ENCODE assay signal across 1 cellular context in the genomic region with DNA sequence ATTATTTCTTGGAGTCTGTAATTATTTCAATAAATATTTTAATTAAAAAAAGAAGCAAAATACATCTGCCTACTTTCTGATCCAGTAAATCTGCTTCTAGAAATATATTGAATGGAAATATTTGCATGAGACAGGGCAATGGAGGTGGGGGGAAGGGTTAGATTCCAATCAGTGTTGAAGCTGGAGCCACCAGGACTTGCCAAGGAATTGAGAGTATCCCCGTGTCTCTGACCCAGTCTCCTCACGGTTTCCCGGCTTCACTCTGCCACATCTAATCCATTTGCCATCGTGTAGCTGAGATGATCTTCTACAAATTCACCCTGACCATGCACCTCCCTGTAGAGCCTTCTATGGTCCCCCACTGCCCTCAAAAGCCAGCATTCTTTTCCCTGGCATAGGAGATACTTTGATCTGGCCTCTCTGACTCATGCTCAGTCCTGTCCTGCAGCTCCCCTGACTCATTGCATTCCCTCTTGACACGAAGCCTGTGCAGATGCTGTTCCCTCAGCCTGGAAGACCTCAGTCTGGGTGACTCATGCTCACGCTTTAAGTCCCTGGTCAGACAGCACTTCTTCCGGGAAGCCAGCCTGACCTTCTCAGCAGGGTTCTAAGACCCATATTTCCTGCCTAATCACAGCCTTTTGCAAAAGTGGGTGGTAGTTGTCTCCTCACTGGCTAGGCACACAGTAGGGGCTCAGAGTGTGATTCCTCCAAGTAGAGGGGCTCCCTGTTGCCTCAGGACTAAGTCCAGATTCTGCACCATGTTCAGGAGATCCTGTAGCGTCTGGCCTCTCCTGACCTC.
A peak's percentile ranks its signal among the peaks of the same experiment; 100 is the strongest.
TF ChIP-seq lines count a peak whose summit lies in the region.

No MANE protein-coding gene starts in this region.

TF ChIP-seq in HEK293, 187 proteins besides CTCF, POLR2A, EP300 and RAD21 (continued from another document and continues in another):
- TF ChIP-seq, protein P1, sequence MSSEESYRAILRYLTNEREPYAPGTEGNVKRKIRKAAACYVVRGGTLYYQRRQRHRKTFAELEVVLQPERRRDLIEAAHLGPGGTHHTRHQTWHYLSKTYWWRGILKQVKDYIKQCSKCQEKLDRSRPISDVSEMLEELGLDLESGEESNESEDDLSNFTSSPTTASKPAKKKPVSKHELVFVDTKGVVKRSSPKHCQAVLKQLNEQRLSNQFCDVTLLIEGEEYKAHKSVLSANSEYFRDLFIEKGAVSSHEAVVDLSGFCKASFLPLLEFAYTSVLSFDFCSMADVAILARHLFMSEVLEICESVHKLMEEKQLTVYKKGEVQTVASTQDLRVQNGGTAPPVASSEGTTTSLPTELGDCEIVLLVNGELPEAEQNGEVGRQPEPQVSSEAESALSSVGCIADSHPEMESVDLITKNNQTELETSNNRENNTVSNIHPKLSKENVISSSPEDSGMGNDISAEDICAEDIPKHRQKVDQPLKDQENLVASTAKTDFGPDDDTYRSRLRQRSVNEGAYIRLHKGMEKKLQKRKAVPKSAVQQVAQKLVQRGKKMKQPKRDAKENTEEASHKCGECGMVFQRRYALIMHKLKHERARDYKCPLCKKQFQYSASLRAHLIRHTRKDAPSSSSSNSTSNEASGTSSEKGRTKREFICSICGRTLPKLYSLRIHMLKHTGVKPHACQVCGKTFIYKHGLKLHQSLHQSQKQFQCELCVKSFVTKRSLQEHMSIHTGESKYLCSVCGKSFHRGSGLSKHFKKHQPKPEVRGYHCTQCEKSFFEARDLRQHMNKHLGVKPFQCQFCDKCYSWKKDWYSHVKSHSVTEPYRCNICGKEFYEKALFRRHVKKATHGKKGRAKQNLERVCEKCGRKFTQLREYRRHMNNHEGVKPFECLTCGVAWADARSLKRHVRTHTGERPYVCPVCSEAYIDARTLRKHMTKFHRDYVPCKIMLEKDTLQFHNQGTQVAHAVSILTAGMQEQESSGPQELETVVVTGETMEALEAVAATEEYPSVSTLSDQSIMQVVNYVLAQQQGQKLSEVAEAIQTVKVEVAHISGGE (tag by site-specific recombination; conservative IDR thresholded peaks at IDR 0.05; ENCODE audit: low read depth): no peak
- TF ChIP-seq GFI1B (tag by site-specific recombination; IDR thresholded peaks at IDR 0.05) (no peak), KLF1 (tag by site-specific recombination; IDR thresholded peaks at IDR 0.05) (no peak), ZNF112 (tag by site-specific recombination; IDR thresholded peaks at IDR 0.05) (no peak), ZNF548 (tag by site-specific recombination; IDR thresholded peaks at IDR 0.05) (no peak; the same call in 1 of the 2 replicates), GLI2 (tag by site-specific recombination; IDR thresholded peaks at IDR 0.05; ENCODE audit: borderline replicate concordance, low read depth) (no peak), ZFHX2 (tag by site-specific recombination; conservative IDR thresholded peaks at IDR 0.05) (no peak), WT1 (tag by site-specific recombination; IDR thresholded peaks at IDR 0.05) (no peak), ZNF76 (tag by site-specific recombination; IDR thresholded peaks at IDR 0.05; ENCODE audit: borderline replicate concordance, low read depth) (no peak), MYNN (tag by site-specific recombination; IDR thresholded peaks at IDR 0.05; ENCODE audit: borderline replicate concordance) (no peak), ZNF19 (tag by site-specific recombination; IDR thresholded peaks at IDR 0.05; ENCODE audit: low read depth) (no peak), ZNF24 (tag by site-specific recombination; IDR thresholded peaks at IDR 0.05) (peak; percentile 80; the same call in 1 of the 2 replicates), ZNF571 (tag by site-specific recombination; IDR thresholded peaks at IDR 0.05) (no peak), ZFP3 (tag by site-specific recombination; IDR thresholded peaks at IDR 0.05; ENCODE audit: low read depth) (no peak), ZNF473 (tag by site-specific recombination; IDR thresholded peaks at IDR 0.05) (no peak), ZNF114 (tag by site-specific recombination; IDR thresholded peaks at IDR 0.05) (no peak), BCL6B (tag by site-specific recombination; IDR thresholded peaks at IDR 0.05) (no peak), YY2 (tag by site-specific recombination; IDR thresholded peaks at IDR 0.05) (no peak), ZBTB20 (tag by site-specific recombination; IDR thresholded peaks at IDR 0.05) (peak; percentile 61; the same call in 1 of the 2 replicates), ZBTB48 (tag by site-specific recombination; IDR thresholded peaks at IDR 0.05) (peak; percentile 69), ZNF530 (tag by site-specific recombination; IDR thresholded peaks at IDR 0.05; ENCODE audit: low read depth) (no peak), GLIS1 (tag by site-specific recombination; IDR thresholded peaks at IDR 0.05) (peak; percentile 16; the same call in 1 of the 2 replicates), ZNF140 (tag by site-specific recombination; IDR thresholded peaks at IDR 0.05) (no peak), ZNF544 (tag by site-specific recombination; IDR thresholded peaks at IDR 0.05) (no peak), ZNF221 (tag by site-specific recombination; IDR thresholded peaks at IDR 0.05; ENCODE audit: borderline replicate concordance) (no peak), ZXDB (tag by site-specific recombination; IDR thresholded peaks at IDR 0.05) (peak; percentile 43; the same call in 1 of the 2 replicates), ZNF26 (tag by site-specific recombination; IDR thresholded peaks at IDR 0.05) (peak; percentile 26; the same call in 1 of the 2 replicates), ZNF596 (tag by site-specific recombination; IDR thresholded peaks at IDR 0.05) (no peak), ZNF292 (tag by site-specific recombination; IDR thresholded peaks at IDR 0.05; ENCODE audit: borderline replicate concordance, low read depth) (no peak), ZNF48 (tag by site-specific recombination; IDR thresholded peaks at IDR 0.05) (no peak), ZBTB21 (tag by site-specific recombination; IDR thresholded peaks at IDR 0.05) (peak; percentile 60; the same call in 1 of the 2 replicates), OSR2 (tag by site-specific recombination; IDR thresholded peaks at IDR 0.05) (no peak), ZNF146 (tag by site-specific recombination; IDR thresholded peaks at IDR 0.05) (no peak), GLI4 (tag by site-specific recombination; IDR thresholded peaks at IDR 0.05) (no peak), ZNF654 (tag by site-specific recombination; IDR thresholded peaks at IDR 0.05; ENCODE audit: low read depth) (no peak; the same call in 1 of the 2 replicates), ZNF692 (tag by site-specific recombination; IDR thresholded peaks at IDR 0.05) (peak; percentile 51; the same call in 1 of the 2 replicates), IKZF3 (tag by site-specific recombination; IDR thresholded peaks at IDR 0.05) (no peak), ZNF214 (tag by site-specific recombination; IDR thresholded peaks at IDR 0.05; ENCODE audit: borderline replicate concordance) (no peak), KLF16 (tag by site-specific recombination; IDR thresholded peaks at IDR 0.05) (no peak), ZNF239 (tag by site-specific recombination; IDR thresholded peaks at IDR 0.05) (no peak), ZNF664 (tag by site-specific recombination; IDR thresholded peaks at IDR 0.05) (no peak)
- TF ChIP-seq, protein P2, sequence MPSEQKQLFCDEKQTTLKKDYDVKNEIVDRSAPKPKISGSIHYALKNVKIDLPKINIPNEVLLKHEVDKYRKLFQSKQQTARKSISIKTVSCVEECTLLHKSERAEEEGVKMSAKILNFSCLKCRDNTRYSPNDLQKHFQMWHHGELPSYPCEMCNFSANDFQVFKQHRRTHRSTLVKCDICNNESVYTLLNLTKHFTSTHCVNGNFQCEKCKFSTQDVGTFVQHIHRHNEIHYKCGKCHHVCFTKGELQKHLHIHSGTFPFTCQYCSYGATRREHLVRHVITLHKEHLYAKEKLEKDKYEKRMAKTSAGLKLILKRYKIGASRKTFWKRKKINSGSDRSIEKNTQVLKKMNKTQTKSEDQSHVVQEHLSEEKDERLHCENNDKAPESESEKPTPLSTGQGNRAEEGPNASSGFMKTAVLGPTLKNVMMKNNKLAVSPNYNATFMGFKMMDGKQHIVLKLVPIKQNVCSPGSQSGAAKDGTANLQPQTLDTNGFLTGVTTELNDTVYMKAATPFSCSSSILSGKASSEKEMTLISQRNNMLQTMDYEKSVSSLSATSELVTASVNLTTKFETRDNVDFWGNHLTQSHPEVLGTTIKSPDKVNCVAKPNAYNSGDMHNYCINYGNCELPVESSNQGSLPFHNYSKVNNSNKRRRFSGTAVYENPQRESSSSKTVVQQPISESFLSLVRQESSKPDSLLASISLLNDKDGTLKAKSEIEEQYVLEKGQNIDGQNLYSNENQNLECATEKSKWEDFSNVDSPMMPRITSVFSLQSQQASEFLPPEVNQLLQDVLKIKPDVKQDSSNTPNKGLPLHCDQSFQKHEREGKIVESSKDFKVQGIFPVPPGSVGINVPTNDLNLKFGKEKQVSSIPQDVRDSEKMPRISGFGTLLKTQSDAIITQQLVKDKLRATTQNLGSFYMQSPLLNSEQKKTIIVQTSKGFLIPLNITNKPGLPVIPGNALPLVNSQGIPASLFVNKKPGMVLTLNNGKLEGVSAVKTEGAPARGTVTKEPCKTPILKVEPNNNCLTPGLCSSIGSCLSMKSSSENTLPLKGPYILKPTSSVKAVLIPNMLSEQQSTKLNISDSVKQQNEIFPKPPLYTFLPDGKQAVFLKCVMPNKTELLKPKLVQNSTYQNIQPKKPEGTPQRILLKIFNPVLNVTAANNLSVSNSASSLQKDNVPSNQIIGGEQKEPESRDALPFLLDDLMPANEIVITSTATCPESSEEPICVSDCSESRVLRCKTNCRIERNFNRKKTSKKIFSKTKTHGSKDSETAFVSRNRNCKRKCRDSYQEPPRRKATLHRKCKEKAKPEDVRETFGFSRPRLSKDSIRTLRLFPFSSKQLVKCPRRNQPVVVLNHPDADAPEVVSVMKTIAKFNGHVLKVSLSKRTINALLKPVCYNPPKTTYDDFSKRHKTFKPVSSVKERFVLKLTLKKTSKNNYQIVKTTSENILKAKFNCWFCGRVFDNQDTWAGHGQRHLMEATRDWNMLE (tag by site-specific recombination; conservative IDR thresholded peaks at IDR 0.05; ENCODE audit: low read depth): peak; percentile 36; the same call in 1 of the 2 replicates
- TF ChIP-seq, protein P3, sequence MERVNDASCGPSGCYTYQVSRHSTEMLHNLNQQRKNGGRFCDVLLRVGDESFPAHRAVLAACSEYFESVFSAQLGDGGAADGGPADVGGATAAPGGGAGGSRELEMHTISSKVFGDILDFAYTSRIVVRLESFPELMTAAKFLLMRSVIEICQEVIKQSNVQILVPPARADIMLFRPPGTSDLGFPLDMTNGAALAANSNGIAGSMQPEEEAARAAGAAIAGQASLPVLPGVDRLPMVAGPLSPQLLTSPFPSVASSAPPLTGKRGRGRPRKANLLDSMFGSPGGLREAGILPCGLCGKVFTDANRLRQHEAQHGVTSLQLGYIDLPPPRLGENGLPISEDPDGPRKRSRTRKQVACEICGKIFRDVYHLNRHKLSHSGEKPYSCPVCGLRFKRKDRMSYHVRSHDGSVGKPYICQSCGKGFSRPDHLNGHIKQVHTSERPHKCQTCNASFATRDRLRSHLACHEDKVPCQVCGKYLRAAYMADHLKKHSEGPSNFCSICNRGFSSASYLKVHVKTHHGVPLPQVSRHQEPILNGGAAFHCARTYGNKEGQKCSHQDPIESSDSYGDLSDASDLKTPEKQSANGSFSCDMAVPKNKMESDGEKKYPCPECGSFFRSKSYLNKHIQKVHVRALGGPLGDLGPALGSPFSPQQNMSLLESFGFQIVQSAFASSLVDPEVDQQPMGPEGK (tag by site-specific recombination; IDR thresholded peaks at IDR 0.05): no peak
- TF ChIP-seq, protein P4, sequence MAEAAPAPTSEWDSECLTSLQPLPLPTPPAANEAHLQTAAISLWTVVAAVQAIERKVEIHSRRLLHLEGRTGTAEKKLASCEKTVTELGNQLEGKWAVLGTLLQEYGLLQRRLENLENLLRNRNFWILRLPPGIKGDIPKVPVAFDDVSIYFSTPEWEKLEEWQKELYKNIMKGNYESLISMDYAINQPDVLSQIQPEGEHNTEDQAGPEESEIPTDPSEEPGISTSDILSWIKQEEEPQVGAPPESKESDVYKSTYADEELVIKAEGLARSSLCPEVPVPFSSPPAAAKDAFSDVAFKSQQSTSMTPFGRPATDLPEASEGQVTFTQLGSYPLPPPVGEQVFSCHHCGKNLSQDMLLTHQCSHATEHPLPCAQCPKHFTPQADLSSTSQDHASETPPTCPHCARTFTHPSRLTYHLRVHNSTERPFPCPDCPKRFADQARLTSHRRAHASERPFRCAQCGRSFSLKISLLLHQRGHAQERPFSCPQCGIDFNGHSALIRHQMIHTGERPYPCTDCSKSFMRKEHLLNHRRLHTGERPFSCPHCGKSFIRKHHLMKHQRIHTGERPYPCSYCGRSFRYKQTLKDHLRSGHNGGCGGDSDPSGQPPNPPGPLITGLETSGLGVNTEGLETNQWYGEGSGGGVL (tag by site-specific recombination; IDR thresholded peaks at IDR 0.05): peak; percentile 49; the same call in 1 of the 2 replicates
